15 cellular contexts compared by ENCODE assay signal in the genomic region with DNA sequence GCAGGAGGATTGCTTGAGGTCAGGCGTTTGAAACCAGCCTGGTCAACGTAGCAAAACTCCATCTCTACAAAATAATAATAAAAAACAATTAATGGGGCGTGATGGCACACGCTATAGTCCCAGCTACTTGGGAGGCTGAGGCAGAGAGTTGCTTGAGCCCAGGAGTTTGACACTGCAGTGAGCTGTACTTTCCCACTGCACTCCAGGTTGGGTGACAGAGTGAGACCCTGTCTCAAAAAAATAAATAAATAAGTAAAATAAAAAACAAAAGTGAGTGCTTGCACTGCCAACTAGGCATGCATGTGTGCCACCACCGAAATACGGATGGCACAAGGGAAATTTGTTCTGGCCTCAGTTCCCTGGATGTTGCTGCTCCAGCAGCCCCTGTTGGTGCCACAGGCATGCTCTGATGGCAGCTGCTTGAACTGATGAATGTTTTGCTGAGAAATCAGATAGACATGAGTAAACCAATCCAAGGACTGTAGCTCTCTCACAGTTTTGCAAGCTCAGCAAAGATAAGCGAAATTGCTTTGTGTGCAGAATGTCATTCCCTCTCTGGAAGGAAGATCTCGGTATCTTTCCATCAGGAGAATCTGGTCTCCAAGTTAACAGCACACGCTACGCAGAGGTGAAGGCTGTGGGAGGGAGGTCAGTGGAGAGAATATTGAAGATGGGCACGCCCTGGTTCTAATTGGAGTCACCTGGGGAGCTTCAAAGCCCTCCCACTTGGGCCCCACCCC.
"Had no signal": no experiment of that assay in that cellular context is flagged by ENCODE, and none has a peak within 500 bp of the region (broad histone marks: within the 10 kb centered on the region; RNA-seq: fewer than 3 reads in every experiment).

No MANE protein-coding gene starts in this region.

- H3K27ac ChIP-seq: ascending aorta, breast epithelium, epithelial cell of prostate, gastrocnemius medialis, heart left ventricle, lower lobe of right lung, ovary, tibial nerve had no signal

- H3K36me3 ChIP-seq: ascending aorta, breast epithelium, gastrocnemius medialis, heart left ventricle, lower lobe of right lung, ovary, tibial nerve had no signal

- H3K4me1 ChIP-seq: breast epithelium, lower lobe of right lung, tibial nerve had no signal

- H3K4me3 ChIP-seq: ascending aorta, breast epithelium, gastrocnemius medialis, heart left ventricle, lower lobe of right lung, ovary, tibial nerve had no signal

- ATAC-seq: effector memory CD8-positive, alpha-beta T cell; gastrocnemius medialis; heart left ventricle; left cardiac atrium; lower lobe of right lung had no signal

- DNase-seq: activated CD4-positive, alpha-beta T cell treated with anti-CD3 and anti-CD28 coated beads, Interleukin-2, amount 10 ng/mL, durations not matched to agents 7 days and 5 days; activated CD8-positive, alpha-beta memory T cell treated with anti-CD3 and anti-CD28 coated beads for 24 hours; activated naive CD4-positive, alpha-beta T cell; effector memory CD8-positive, alpha-beta T cell; gastrocnemius medialis; heart left ventricle; left cardiac atrium; lower lobe of right lung; ovary; stimulated activated CD4-positive, alpha-beta T cell treated with anti-CD3 and anti-CD28 coated beads, Interleukin-2, amount 100 ng/mL, for 48 hours; stimulated activated naive CD4-positive, alpha-beta T cell had no signal

- H3K27me3 ChIP-seq: ascending aorta, breast epithelium, gastrocnemius medialis, heart left ventricle, ovary, tibial nerve had no signal

- H3K9me3 ChIP-seq: ascending aorta, gastrocnemius medialis, ovary had no signal
